In the genomic region with DNA sequence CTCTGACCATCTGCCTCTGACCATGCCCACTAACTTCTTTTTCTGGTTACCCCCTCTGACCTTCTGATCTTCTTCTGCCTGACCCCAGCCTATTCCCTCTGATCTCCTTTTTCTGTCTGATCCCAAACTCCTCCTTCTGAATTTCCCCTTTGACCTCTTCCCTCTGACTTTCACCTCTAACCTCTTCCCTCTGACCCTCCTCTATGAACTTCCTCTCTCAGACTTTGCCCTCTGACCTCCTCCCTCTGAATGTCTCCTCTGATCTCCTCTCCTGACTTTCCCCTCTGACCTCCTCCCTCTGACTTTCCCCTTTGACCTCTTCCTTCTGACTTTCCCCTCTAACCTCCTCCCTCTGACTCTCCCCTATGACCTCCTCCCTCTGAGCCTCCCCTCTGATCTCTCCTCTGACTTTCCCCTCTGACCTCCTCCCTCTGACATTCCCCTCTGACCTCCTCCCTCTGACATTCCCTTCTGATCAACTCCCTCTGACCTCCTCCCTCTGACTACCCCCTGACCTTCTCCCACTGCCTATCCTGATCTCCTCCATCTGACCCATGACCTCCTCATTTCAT, we compare ENCODE assay signal across 13 cellular contexts. TPM values are rescaled to one million over a fixed set of nuclear protein-coding genes. Genes with fewer than 3 reads are reported as not detected.
DNase-seq lines count a peak whose midpoint lies in the region; ATAC-seq, FAIRE-seq and TF ChIP-seq lines count a peak whose summit lies in the region.
"Had no signal": no experiment of that assay in that cellular context is flagged by ENCODE, and none has a peak within 500 bp of the region (broad histone marks: within the 10 kb centered on the region; RNA-seq: fewer than 3 reads in every experiment).

No MANE protein-coding gene starts in this region.

- no peaks in the 10 kb centered on the region for H3K36me3 ChIP-seq in kidney (ENCODE audit: control insufficient read depth in 1 of 2, insufficient read depth in 2 of 2, low read length in 2 of 2)
- peaks cover 0 to 10% (median 0%) of the 10 kb centered on the region in 4 donors for H3K36me3 ChIP-seq in stomach

- ATAC-seq in activated CD4-positive, alpha-beta T cell treated with anti-CD3 and anti-CD28 coated beads for 36 hours, result no peak
- ATAC-seq in HG03354 (IDR thresholded peaks at IDR 0.05; ENCODE audit: poor library complexity, severe bottlenecking, unreplicated experiment), result no peak

- intact Hi-C loops in activated CD4-positive, alpha-beta T cell treated with anti-CD3 and anti-CD28 coated beads for 36 hours (cut with DNase I, micrococcal nuclease), result no loop called here
- intact Hi-C loops in kidney (cut with DNase I) (no loop called here), stomach (cut with DNase I; ENCODE audit: low total_unique reads) (no loop called here)

- POLR2A ChIA-PET in activated CD4-positive, alpha-beta T cell treated with anti-CD3 and anti-CD28 coated beads for 36 hours (lab: Charles Lee), result no interaction called here

- FAIRE-seq in kidney (lab: Jason Lieb, UNC), result no peak

- no peak for TF ChIP-seq CTCF in kidney (IDR thresholded peaks at IDR 0.05; ENCODE audit: borderline replicate concordance, extremely low read depth, insufficient read depth)
- TF ChIP-seq CTCF in stomach (IDR thresholded peaks at IDR 0.05), result no peak

- H3K27ac ChIP-seq in adipose tissue (ENCODE audit: low read depth, low read length) (peak overlapping the region; percentile 38), kidney (ENCODE audit: low read depth in 2 of 2, low read length in 2 of 2) (peak overlapping the region; percentile 13 to 51), stomach (peak overlapping the region in 4 of 5 donors; percentile 65 to 80 (median 70))
- H3K27ac ChIP-seq: 22Rv1 had no signal

- H3K4me3 Mint-ChIP-seq in activated CD4-positive, alpha-beta T cell treated with anti-CD3 and anti-CD28 coated beads for 36 hours, result no peak overlapping the region

- no peak for TF ChIP-seq POLR2A in stomach (IDR thresholded peaks at IDR 0.05)

- H3K9me3 ChIP-seq in kidney (ENCODE audit: control insufficient read depth in 1 of 2, low read length in 2 of 2) (no peaks in the 10 kb centered on the region), stomach (no peaks in the 10 kb centered on the region)

- no peak for DNase-seq in activated CD4-positive, alpha-beta T cell treated with anti-CD3 and anti-CD28 coated beads for 36 hours
- no peak for DNase-seq in activated CD4-positive, alpha-beta T cell treated with anti-CD3 and anti-CD28 coated beads for 48 hours
- DNase-seq in kidney (no peak), stomach (no peak), GOT3 (lab: John Stamatoyannopoulos, UW) (no peak)
- DNase-seq in activated CD8-positive, alpha-beta memory T cell treated with anti-CD3 and anti-CD28 coated beads for 24 hours, result no peak
- DNase-seq: NCI-H2227 treated with DMSO at 0.1 percent for 48 hours had no signal

- no peaks in the 10 kb centered on the region for H3K36me3 Mint-ChIP-seq in activated CD4-positive, alpha-beta T cell treated with anti-CD3 and anti-CD28 coated beads for 36 hours (ENCODE audit: low read depth)

- H3K4me3 ChIP-seq in kidney (ENCODE audit: low read length in 2 of 2), result no peak overlapping the region
- H3K4me3 ChIP-seq in stomach, result no peak overlapping the region

- peaks cover 14 to 98% (median 52%) of the 10 kb centered on the region in 3 donors for H3K27me3 ChIP-seq in stomach

- H3K9me3 Mint-ChIP-seq in activated CD4-positive, alpha-beta T cell treated with anti-CD3 and anti-CD28 coated beads for 36 hours (ENCODE audit: low read depth), result no peaks in the 10 kb centered on the region

- CTCF ChIA-PET in activated CD4-positive, alpha-beta T cell treated with anti-CD3 and anti-CD28 coated beads for 36 hours (lab: Charles Lee), result no interaction called here

- H3K27me3 Mint-ChIP-seq in activated CD4-positive, alpha-beta T cell treated with anti-CD3 and anti-CD28 coated beads for 36 hours, result peaks cover 52% of the 10 kb centered on the region

- H3K4me1 Mint-ChIP-seq in activated CD4-positive, alpha-beta T cell treated with anti-CD3 and anti-CD28 coated beads for 36 hours, result peaks cover 27% of the 10 kb centered on the region

- peak overlapping the region; percentile 13 for H3K27ac Mint-ChIP-seq in activated CD4-positive, alpha-beta T cell treated with anti-CD3 and anti-CD28 coated beads for 36 hours

- H3K4me1 ChIP-seq in kidney (ENCODE audit: control insufficient read depth in 1 of 2, insufficient read depth in 1 of 2, low read depth in 1 of 2, low read length in 2 of 2) (peaks cover 0 to 5% of the 10 kb centered on the region in 2 donors), stomach (peaks cover 27 to 44% (median 35%) of the 10 kb centered on the region in 4 donors)

- TF ChIP-seq EP300 in stomach (IDR thresholded peaks at IDR 0.05), result no peak

- no peak overlapping the region for H3K9ac ChIP-seq in kidney (ENCODE audit: low read length in 2 of 2)

RNA-seq across cellular contexts. Expression of gene COL5A3, which starts 3.5 kb away (rescaled TPM):
- 1 to 10 TPM in 1 of 2 experiments, under 1 TPM in 1; 0.77 to 1.1 TPM for total RNA-seq in activated CD4-positive, alpha-beta T cell treated with anti-CD3 and anti-CD28 coated beads for 36 hours
- polyA plus RNA-seq in adipose tissue (10 to 100 TPM; 12.9 to 62.2 (median 43.2) TPM), kidney (ENCODE audit: insufficient read depth, low read depth, low replicate concordance) (0.97 TPM), stomach (1 to 10 TPM; 2.0 to 5.2 (median 4.0) TPM)
- total RNA-seq in kidney (5.1 TPM), stomach (10 to 100 TPM in 2 of 5 donors, 1 to 10 TPM in 2, under 1 TPM in 1; 0.58 to 25.5 (median 8.7) TPM)
- total RNA-seq: HT1080 had no signal

RNA-seq across cellular contexts. Expression of gene RDH8, which starts 6.4 kb away (rescaled TPM):
- not detected for total RNA-seq in activated CD4-positive, alpha-beta T cell treated with anti-CD3 and anti-CD28 coated beads for 36 hours
- under 1 TPM in 1 of 3 donors, not detected in 2; 0.12 TPM for polyA plus RNA-seq in adipose tissue
- not detected for total RNA-seq in kidney
- not detected for polyA plus RNA-seq in kidney (ENCODE audit: insufficient read depth, low read depth, low replicate concordance)
- total RNA-seq in stomach, result not detected
- polyA plus RNA-seq in stomach, result not detected
- total RNA-seq: cerebellum, HT1080, mucosa of gallbladder had no signal
